ENCODE assay signal across 11 cellular contexts in the genomic region with DNA sequence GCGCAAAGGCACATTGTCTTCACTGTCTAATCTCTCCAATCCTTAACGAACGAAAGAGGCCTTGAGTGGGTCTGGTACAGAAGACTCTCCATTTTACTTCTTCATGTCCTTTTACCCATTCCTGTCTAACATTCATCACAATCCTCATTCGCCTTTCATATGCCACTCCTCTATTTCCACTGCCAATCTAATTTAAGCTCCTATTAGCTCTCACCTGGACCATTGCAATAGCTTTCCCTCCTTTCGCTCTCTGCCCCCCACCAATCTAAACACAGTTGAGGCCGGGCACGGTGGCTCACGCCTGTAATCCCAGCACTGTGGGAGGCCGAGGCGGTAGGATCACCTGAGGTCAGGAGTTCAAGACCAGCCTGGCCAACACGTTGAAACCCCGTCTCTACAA. TPM values are rescaled to one million over a fixed set of nuclear protein-coding genes. Genes with fewer than 3 reads are reported as not detected.
A peak's percentile ranks its signal among the peaks of the same experiment; 100 is the strongest.
DNase-seq lines count a peak whose midpoint lies in the region; ATAC-seq and TF ChIP-seq lines count a peak whose summit lies in the region.
"Had no signal": no experiment of that assay in that cellular context is flagged by ENCODE, and none has a peak within 500 bp of the region (broad histone marks: within the 10 kb centered on the region; RNA-seq: fewer than 3 reads in every experiment).

No MANE protein-coding gene starts in this region.

- TF ChIP-seq CTCF in BJ (IDR thresholded peaks at IDR 0.05; ENCODE audit: insufficient read depth, low read depth, low read length) = no peak
- no peak for TF ChIP-seq CTCF in HL-60 (IDR thresholded peaks at IDR 0.05; ENCODE audit: insufficient read depth, low read length)
- no peak for TF ChIP-seq CTCF in MCF 10A (IDR thresholded peaks at IDR 0.05; ENCODE audit: unreplicated experiment)

- no peaks in the 10 kb centered on the region for H3K36me3 ChIP-seq in BJ (ENCODE audit: control insufficient read depth, insufficient read depth, low read length)

- H3K27ac Mint-ChIP-seq in MCF 10A (ENCODE audit: low read depth, unreplicated experiment) = no peak overlapping the region
- H3K27ac Mint-ChIP-seq in natural killer cell treated with Interleukin-12 subunit alpha and Interleukin-12 subunit beta and Interleukin-15 and Interleukin-18, amount 100 ng/mL, for 72 hours = peak overlapping the region in 1 of 2 donors; percentile 75

- intact Hi-C loops in MCF 10A (cut with micrococcal nuclease) = no loop called here

- no peak for DNase-seq in BJ (ENCODE audit: low read depth)
- no peak for DNase-seq in HL-60 (ENCODE audit: low read depth in 1 of 2, low spot score in 1 of 2)
- no peak for DNase-seq in MCF 10A (ENCODE audit: unreplicated experiment)
- DNase-seq in natural killer cell treated with Interleukin-12 subunit alpha and Interleukin-12 subunit beta and Interleukin-15 and Interleukin-18, amount 100 ng/mL, for 72 hours (ENCODE audit: low spot score) = no peak
- DNase-seq in GM03348 (ENCODE audit: low spot score) = no peak
- DNase-seq in G401 (ENCODE audit: low spot score) = no peak
- no peak for DNase-seq in NCI-H345 treated with DMSO at 0.1 percent for 48 hours (lab: John Stamatoyannopoulos, UW; ENCODE audit: unreplicated experiment)
- DNase-seq in epidermal melanocyte (ENCODE audit: insufficient read length, low spot score) = no peak
- DNase-seq: mucosa of descending colon; stimulated activated CD8-positive, alpha-beta memory T cell treated with anti-CD3 and anti-CD28 coated beads, Interleukin-4, amount 100 ng/mL, for 48 hours had no signal

- CTCF ChIA-PET in BJ (lab: Yijun Ruan, JAX) (no interaction called here), MCF 10A (lab: Yijun Ruan, JAX) (interaction anchor here (0.6 to 0.9 kb wide), 2 partner anchors 184 to 447 kb away, joined by 3 read pairs; no protein-coding TSS in a partner anchor)

- ATAC-seq in natural killer cell treated with Interleukin-12 subunit alpha and Interleukin-12 subunit beta and Interleukin-15 and Interleukin-18, amount 100 ng/mL, for 72 hours = no peak

- H3K27me3 Mint-ChIP-seq in MCF 10A (ENCODE audit: insufficient read depth, unreplicated experiment) = peaks cover 22% of the 10 kb centered on the region
- peaks cover 0 to 2% of the 10 kb centered on the region in 2 donors for H3K27me3 Mint-ChIP-seq in natural killer cell treated with Interleukin-12 subunit alpha and Interleukin-12 subunit beta and Interleukin-15 and Interleukin-18, amount 100 ng/mL, for 72 hours

- no peaks in the 10 kb centered on the region for H3K9me3 Mint-ChIP-seq in MCF 10A (ENCODE audit: unreplicated experiment)
- no peaks in the 10 kb centered on the region for H3K9me3 Mint-ChIP-seq in natural killer cell treated with Interleukin-12 subunit alpha and Interleukin-12 subunit beta and Interleukin-15 and Interleukin-18, amount 100 ng/mL, for 72 hours

- POLR2A ChIA-PET in BJ (lab: Charles Lee) = no interaction called here
- POLR2A ChIA-PET in MCF 10A (lab: Yijun Ruan, JAX) = interaction anchor here (0.7 to 5.0 kb wide), 8 partner anchors 8 to 688 kb away, joined by 3 to 108 read pairs (median 8); a partner anchor contains a TSS

- H3K36me3 Mint-ChIP-seq in MCF 10A (ENCODE audit: insufficient read depth, unreplicated experiment) = peaks cover 13% of the 10 kb centered on the region
- H3K36me3 Mint-ChIP-seq in natural killer cell treated with Interleukin-12 subunit alpha and Interleukin-12 subunit beta and Interleukin-15 and Interleukin-18, amount 100 ng/mL, for 72 hours = peaks cover 6% of the 10 kb centered on the region

- H3K4me3 ChIP-seq in BJ (ENCODE audit: low read depth, low read length) (peak overlapping the region; percentile 55; the same call in 1 of the 2 replicates), HL-60 (replicated peaks; ENCODE audit: insufficient read depth, low read length) (peak overlapping the region; percentile 94)

- peak overlapping the region; percentile 86 for H3K27ac ChIP-seq in HL-60 (replicated peaks)

- in situ Hi-C loops in G401 (cut with HindIII; ENCODE audit: low sequenced_read_pairs) = no loop called here

- peak overlapping the region; percentile 77 for H3K4me3 Mint-ChIP-seq in MCF 10A (ENCODE audit: unreplicated experiment)
- H3K4me3 Mint-ChIP-seq in natural killer cell treated with Interleukin-12 subunit alpha and Interleukin-12 subunit beta and Interleukin-15 and Interleukin-18, amount 100 ng/mL, for 72 hours = peak overlapping the region; percentile 89

- BruUV-seq in MCF 10A (replicated peaks; lab: Mats Ljungman, UMichigan) = no TSS peak

- H3K27me3 ChIP-seq in BJ (ENCODE audit: control insufficient read depth, insufficient read depth, low read length) (peaks cover 1% of the 10 kb centered on the region; the same call in 1 of the 2 replicates), HL-60 (ENCODE audit: insufficient read depth, poor library complexity, severe bottlenecking) (no peaks in the 10 kb centered on the region)

- peaks cover 22% of the 10 kb centered on the region for H3K4me1 Mint-ChIP-seq in MCF 10A (ENCODE audit: insufficient read depth, unreplicated experiment)
- peaks cover 20 to 23% of the 10 kb centered on the region in 2 donors for H3K4me1 Mint-ChIP-seq in natural killer cell treated with Interleukin-12 subunit alpha and Interleukin-12 subunit beta and Interleukin-15 and Interleukin-18, amount 100 ng/mL, for 72 hours (ENCODE audit: low read depth in 2 of 2)

RNA-seq across cellular contexts. Expression of a gene that starts 6.3 kb away (rescaled TPM):
- polyA plus RNA-seq in BJ (2011; rRNA removed) = not detected in 2 replicates
- not detected in 2 replicates for polyA minus RNA-seq in BJ (2011; rRNA and poly(A)+ RNA removed)
- total RNA-seq in MCF 10A (2022) = not detected in 2 replicates
- not detected for total RNA-seq in natural killer cell treated with Interleukin-12 subunit alpha and Interleukin-12 subunit beta and Interleukin-15 and Interleukin-18, amount 100 ng/mL, for 72 hours
- total RNA-seq in G401 (2014; rRNA removed; shearing (Covaris generic)) = not detected in 2 replicates
- total RNA-seq: Daoy, mucosa of descending colon had no signal

RNA-seq across cellular contexts. Expression of a gene that starts 11.4 kb away (rescaled TPM):
- 8.5 and 11.0 TPM in 2 replicates for polyA plus RNA-seq in BJ (2011; rRNA removed)
- polyA minus RNA-seq in BJ (2011; rRNA and poly(A)+ RNA removed) = 5.5 and 7.3 TPM in 2 replicates
- 5.8 and 6.8 TPM in 2 replicates for total RNA-seq in MCF 10A (2022)
- total RNA-seq in natural killer cell treated with Interleukin-12 subunit alpha and Interleukin-12 subunit beta and Interleukin-15 and Interleukin-18, amount 100 ng/mL, for 72 hours = 1 to 10 TPM; 3.5 to 4.5 TPM
- 2.4 and 5.7 TPM in 2 replicates for total RNA-seq in G401 (2014; rRNA removed; shearing (Covaris generic))

RNA-seq across cellular contexts. Expression of a gene that starts 20.2 kb away (rescaled TPM):
- 122 and 151 TPM in 2 replicates for polyA plus RNA-seq in BJ (2011; rRNA removed)
- polyA minus RNA-seq in BJ (2011; rRNA and poly(A)+ RNA removed) = 112 and 128 TPM in 2 replicates
- 227 and 229 TPM in 2 replicates for total RNA-seq in MCF 10A (2022)
- 100 to 1,000 TPM; 158 to 171 TPM for total RNA-seq in natural killer cell treated with Interleukin-12 subunit alpha and Interleukin-12 subunit beta and Interleukin-15 and Interleukin-18, amount 100 ng/mL, for 72 hours
- total RNA-seq in G401 (2014; rRNA removed; shearing (Covaris generic)) = 104 and 126 TPM in 2 replicates

RNA-seq across cellular contexts. Expression of a gene that starts 29.5 kb away (rescaled TPM):
- not detected in 2 replicates for polyA plus RNA-seq in BJ (2011; rRNA removed)
- not detected in 2 replicates for polyA minus RNA-seq in BJ (2011; rRNA and poly(A)+ RNA removed)
- 0.34 and 0.35 TPM in 2 replicates for total RNA-seq in MCF 10A (2022)
- 10 to 100 TPM; 40.2 to 83.7 TPM for total RNA-seq in natural killer cell treated with Interleukin-12 subunit alpha and Interleukin-12 subunit beta and Interleukin-15 and Interleukin-18, amount 100 ng/mL, for 72 hours
- total RNA-seq in G401 (2014; rRNA removed; shearing (Covaris generic)) = not detected in 2 replicates
